ENCODE assay signal across 21 cellular contexts in genomic region chrX:23504895-23505294, GRCh38.
A peak's percentile ranks its signal among the peaks of the same experiment; 100 is the strongest.
DNase-seq lines count a peak whose midpoint lies in the region; ATAC-seq, FAIRE-seq and TF ChIP-seq lines count a peak whose summit lies in the region.
"Had no signal": no experiment of that assay in that cellular context is flagged by ENCODE, and none has a peak within 500 bp of the region (broad histone marks: within the 10 kb centered on the region; RNA-seq: fewer than 3 reads in every experiment).

No MANE protein-coding gene starts in this region.

- H3K4me1 Mint-ChIP-seq in endodermal cell (peaks cover 29% of the 10 kb centered on the region), neural progenitor cell (peaks cover 7% of the 10 kb centered on the region)
- H3K4me1 Mint-ChIP-seq: activated naive CD4-positive, alpha-beta T cell treated with anti-CD3 and anti-CD28 coated beads, Interleukin-2, amount 50 U/mL, for 24 hours had no signal

- no peak overlapping the region for H3K4me3 Mint-ChIP-seq in endodermal cell
- no peak overlapping the region for H3K4me3 Mint-ChIP-seq in neural progenitor cell
- H3K4me3 Mint-ChIP-seq: activated naive CD4-positive, alpha-beta T cell treated with anti-CD3 and anti-CD28 coated beads, Interleukin-2, amount 50 U/mL, for 24 hours; activated T-cell treated with anti-CD3 and anti-CD28 coated beads, Interleukin-2, amount 50 U/mL, for 72 hours; dendritic cell treated with granulocyte-macrophage colony-stimulating factor and Interleukin-4, amounts not matched to agents 40 ng/mL and 50 ng/mL, for 4 days had no signal

- H3K4me1 ChIP-seq in right atrium auricular region (no peaks in the 10 kb centered on the region), endodermal cell (ENCODE audit: control insufficient read depth, insufficient read depth, low read length) (no peaks in the 10 kb centered on the region), neural progenitor cell (peaks cover 19% of the 10 kb centered on the region)
- H3K4me1 ChIP-seq: gastrocnemius medialis, right lobe of liver had no signal

- no peaks in the 10 kb centered on the region for H3K79me2 ChIP-seq in neural progenitor cell (ENCODE audit: low read depth)

- no peak overlapping the region for H3K9ac ChIP-seq in endodermal cell (ENCODE audit: extremely low read depth, low read length, poor library complexity, severe bottlenecking)
- no peak overlapping the region for H3K9ac ChIP-seq in neural progenitor cell
- H3K9ac ChIP-seq: SK-N-SH had no signal

- peak overlapping the region in 1 of 2 donors; percentile 41 for H3K27ac ChIP-seq in right atrium auricular region
- no peak overlapping the region for H3K27ac ChIP-seq in endodermal cell (ENCODE audit: low read depth, low read length)
- H3K27ac ChIP-seq in neural progenitor cell = no peak overlapping the region
- H3K27ac ChIP-seq: brain microvascular endothelial cell, neutrophil, upper lobe of left lung had no signal

- H3K27ac Mint-ChIP-seq in endodermal cell (peak overlapping the region; percentile 71), neural progenitor cell (no peak overlapping the region)
- H3K27ac Mint-ChIP-seq: activated naive CD4-positive, alpha-beta T cell treated with anti-CD3 and anti-CD28 coated beads, Interleukin-2, amount 50 U/mL, for 24 hours; activated T-cell treated with anti-CD3 and anti-CD28 coated beads, Interleukin-2, amount 50 U/mL, for 72 hours; dendritic cell treated with granulocyte-macrophage colony-stimulating factor and Interleukin-4, amounts not matched to agents 40 ng/mL and 50 ng/mL, for 4 days had no signal

- TF ChIP-seq CTCF in right atrium auricular region (IDR thresholded peaks at IDR 0.05) (no peak), endodermal cell (conservative IDR thresholded peaks at IDR 0.05) (no peak), neural progenitor cell (IDR thresholded peaks at IDR 0.05) (no peak)

- no peak for DNase-seq in Right ventricle myocardium inferior (ENCODE audit: missing footprints)
- no peak for DNase-seq in right atrium auricular region (ENCODE audit: low spot score)
- DNase-seq in endodermal cell = no peak
- no peak for DNase-seq in neural progenitor cell (ENCODE audit: low spot score)
- DNase-seq in effector CD8-positive, alpha-beta T cell (lab: John Stamatoyannopoulos, UW) = no peak
- DNase-seq in OCI-M1 (lab: John Stamatoyannopoulos, UW) = no peak
- no peak for DNase-seq in RCC 7860 (ENCODE audit: low spot score)
- DNase-seq in RKO (ENCODE audit: low spot score) = no peak
- DNase-seq: activated CD4-positive, alpha-beta T cell treated with anti-CD3 and anti-CD28 coated beads for 1 hour; activated T-cell treated with anti-CD3 and anti-CD28 coated beads, Interleukin-2, amount 50 U/mL, for 72 hours; NCI-H1436; SK-N-SH; stimulated activated naive CD4-positive, alpha-beta T cell treated with Interleukin-2 at 50 U/mL for 16 hours had no signal

- H3K4me3 ChIP-seq in right atrium auricular region (no peak overlapping the region), endodermal cell (ENCODE audit: low read length) (no peak overlapping the region), neural progenitor cell (no peak overlapping the region)
- H3K4me3 ChIP-seq: gastrocnemius medialis, right lobe of liver, upper lobe of left lung had no signal

- peaks cover 6% of the 10 kb centered on the region for H3K9me3 Mint-ChIP-seq in endodermal cell
- H3K9me3 Mint-ChIP-seq in neural progenitor cell = peaks cover 2% of the 10 kb centered on the region

- intact Hi-C loops in Right ventricle myocardium inferior (cut with DNase I) = no loop called here

- WGBS in endodermal cell (ENCODE audit: insufficient coverage in 1 of 2, insufficient read length in 1 of 2), 2 experiments = 91% methylated on average over 2 of the region's 2 CpGs; no CpG with 5 or more reads in 1 of the 2 experiments

- H3K36me3 Mint-ChIP-seq in endodermal cell (ENCODE audit: low read depth) = no peaks in the 10 kb centered on the region
- no peaks in the 10 kb centered on the region for H3K36me3 Mint-ChIP-seq in neural progenitor cell
- H3K36me3 Mint-ChIP-seq: activated naive CD4-positive, alpha-beta T cell treated with anti-CD3 and anti-CD28 coated beads, Interleukin-2, amount 50 U/mL, for 24 hours had no signal

- no peaks in the 10 kb centered on the region for H3K27me3 ChIP-seq in right atrium auricular region
- H3K27me3 ChIP-seq in endodermal cell (ENCODE audit: control insufficient read depth, insufficient read depth, low read length, poor library complexity, severe bottlenecking) = no peaks in the 10 kb centered on the region
- H3K27me3 ChIP-seq in neural progenitor cell = no peaks in the 10 kb centered on the region
- H3K27me3 ChIP-seq: brain microvascular endothelial cell, gastrocnemius medialis, neutrophil, right lobe of liver, upper lobe of left lung had no signal

- FAIRE-seq in RCC 7860 (lab: Jason Lieb, UNC) = no peak
- FAIRE-seq: HepG2 had no signal

- peak; percentile 72 for ATAC-seq in Right ventricle myocardium inferior
- ATAC-seq: activated T-cell treated with anti-CD3 and anti-CD28 coated beads, Interleukin-2, amount 50 U/mL, for 72 hours had no signal

- no peaks in the 10 kb centered on the region for H4K20me1 ChIP-seq in neural progenitor cell (ENCODE audit: low read depth)

- no peaks in the 10 kb centered on the region for H3K27me3 Mint-ChIP-seq in endodermal cell (ENCODE audit: insufficient read depth)
- H3K27me3 Mint-ChIP-seq in neural progenitor cell (ENCODE audit: insufficient read depth, low read depth) = no peaks in the 10 kb centered on the region
- H3K27me3 Mint-ChIP-seq: activated naive CD4-positive, alpha-beta T cell treated with anti-CD3 and anti-CD28 coated beads, Interleukin-2, amount 50 U/mL, for 24 hours; dendritic cell treated with granulocyte-macrophage colony-stimulating factor and Interleukin-4, amounts not matched to agents 40 ng/mL and 50 ng/mL, for 4 days had no signal

- peak overlapping the region; percentile 48 for H3K4me2 ChIP-seq in neural progenitor cell
- H3K4me2 ChIP-seq: SK-N-SH had no signal

- H3K36me3 ChIP-seq in right atrium auricular region (no peaks in the 10 kb centered on the region), endodermal cell (ENCODE audit: control insufficient read depth, insufficient read depth, low read length) (no peaks in the 10 kb centered on the region), neural progenitor cell (no peaks in the 10 kb centered on the region)
- H3K36me3 ChIP-seq: brain microvascular endothelial cell, gastrocnemius medialis, neutrophil, right lobe of liver, upper lobe of left lung had no signal

- H3K9me3 ChIP-seq in right atrium auricular region (peaks cover 0 to 6% of the 10 kb centered on the region in 2 donors), endodermal cell (ENCODE audit: control insufficient read depth, low read length) (no peaks in the 10 kb centered on the region), neural progenitor cell (ENCODE audit: low read depth) (no peaks in the 10 kb centered on the region)
- H3K9me3 ChIP-seq: gastrocnemius medialis, neutrophil, right lobe of liver, SK-N-SH had no signal

- peaks cover 13% of the 10 kb centered on the region for H3F3A ChIP-seq in neural progenitor cell (ENCODE audit: low read depth)

- H2AFZ ChIP-seq in neural progenitor cell (replicated peaks) = no peak overlapping the region
